ENCODE assay signal across 21 cellular contexts in genomic region chr1:43304771-43305300, GRCh38. TPM values are rescaled to one million over a fixed set of nuclear protein-coding genes. Genes with fewer than 3 reads are reported as not detected.
"Had no signal": no experiment of that assay in that cellular context is flagged by ENCODE, and none has a peak within 500 bp of the region (broad histone marks: within the 10 kb centered on the region; RNA-seq: fewer than 3 reads in every experiment).

No MANE protein-coding gene starts in this region.

- H3K4me3 Mint-ChIP-seq: activated B cell treated with CpG ODN at 0.5 μM for 24 hours; activated CD4-positive, alpha-beta T cell treated with anti-CD3 and anti-CD28 coated beads, Interleukin-2, amount 10 ng/mL, durations not matched to agents 24 days and 14 days; activated naive CD8-positive, alpha-beta T cell treated with anti-CD3 and anti-CD28 coated beads, Interleukin-2, amount 10 ng/mL, durations not matched to agents 7 days and 5 days; effector memory CD8-positive, alpha-beta T cell had no signal

- H3K4me3 ChIP-seq: right lobe of liver, transverse colon had no signal

- H3K27ac Mint-ChIP-seq: activated B cell treated with CpG ODN at 0.5 μM for 24 hours; activated CD4-positive, alpha-beta T cell treated with anti-CD3 and anti-CD28 coated beads, Interleukin-2, amount 10 ng/mL, durations not matched to agents 24 days and 14 days; activated naive CD8-positive, alpha-beta T cell treated with anti-CD3 and anti-CD28 coated beads, Interleukin-2, amount 10 ng/mL, durations not matched to agents 7 days and 5 days; effector memory CD8-positive, alpha-beta T cell had no signal

- H3K27ac ChIP-seq: psoas muscle, right lobe of liver had no signal

- H3K36me3 ChIP-seq: gastroesophageal sphincter, right lobe of liver, transverse colon had no signal

- H3K27me3 Mint-ChIP-seq: activated CD4-positive, alpha-beta T cell treated with anti-CD3 and anti-CD28 coated beads, Interleukin-2, amount 10 ng/mL, durations not matched to agents 24 days and 14 days; activated naive CD8-positive, alpha-beta T cell treated with anti-CD3 and anti-CD28 coated beads, Interleukin-2, amount 10 ng/mL, durations not matched to agents 7 days and 5 days had no signal

- DNase-seq: activated B cell treated with CpG ODN at 0.5 μM for 24 hours; activated CD4-positive, alpha-beta T cell treated with anti-CD3 and anti-CD28 coated beads, Interleukin-2, amount 10 ng/mL, durations not matched to agents 24 days and 14 days; activated naive CD4-positive, alpha-beta T cell; activated naive CD8-positive, alpha-beta T cell treated with anti-CD3 and anti-CD28 coated beads, Interleukin-2, amount 10 ng/mL, durations not matched to agents 7 days and 5 days; anterior cingulate cortex; effector memory CD8-positive, alpha-beta T cell; nephron progenitor cell; psoas muscle; stimulated activated CD4-positive, alpha-beta T cell treated with anti-CD3 and anti-CD28 coated beads, Interleukin-1b, Interleukin-23, amount 100 ng/mL, for 48 hours; SW 1271 had no signal

- ATAC-seq: effector memory CD8-positive, alpha-beta T cell; gastroesophageal sphincter; psoas muscle had no signal

- H3K9me3 ChIP-seq: gastroesophageal sphincter, psoas muscle, right lobe of liver, transverse colon had no signal

- H3K36me3 Mint-ChIP-seq: activated naive CD8-positive, alpha-beta T cell treated with anti-CD3 and anti-CD28 coated beads, Interleukin-2, amount 10 ng/mL, durations not matched to agents 7 days and 5 days had no signal

- H3K27me3 ChIP-seq: gastroesophageal sphincter, right lobe of liver, transverse colon had no signal

- H3K9me3 Mint-ChIP-seq: activated B cell treated with CpG ODN at 0.5 μM for 24 hours; activated CD4-positive, alpha-beta T cell treated with anti-CD3 and anti-CD28 coated beads, Interleukin-2, amount 10 ng/mL, durations not matched to agents 24 days and 14 days; activated naive CD8-positive, alpha-beta T cell treated with anti-CD3 and anti-CD28 coated beads, Interleukin-2, amount 10 ng/mL, durations not matched to agents 7 days and 5 days; effector memory CD8-positive, alpha-beta T cell; nephron progenitor cell had no signal

- H3K4me1 Mint-ChIP-seq: activated B cell treated with CpG ODN at 0.5 μM for 24 hours had no signal

RNA-seq across cellular contexts. Expression of gene TIE1, which starts 4.1 kb away (rescaled TPM):
- total RNA-seq: activated B cell treated with CpG ODN at 0.5 μM for 24 hours had no signal

RNA-seq across cellular contexts. Expression of gene C1orf210, which starts 19.5 kb away (rescaled TPM):
- total RNA-seq: activated B cell treated with CpG ODN at 0.5 μM for 24 hours; activated CD4-positive, alpha-beta T cell treated with anti-CD3 and anti-CD28 coated beads, Interleukin-2, amount 10 ng/mL, durations not matched to agents 24 days and 14 days; activated CD8-positive, alpha-beta memory T cell treated with anti-CD3 and anti-CD28 coated beads for 36 hours; activated naive CD8-positive, alpha-beta T cell treated with anti-CD3 and anti-CD28 coated beads, Interleukin-2, amount 10 ng/mL, durations not matched to agents 7 days and 5 days; cerebellum; dermis blood vessel endothelial cell; omental fat pad; psoas muscle; SK-MEL-5; T-helper 2 cell treated with Interferon-gamma antibody and Interleukin-4, amounts not matched to agents 100 ng/mL and 5 ng/mL, for 36 hours had no signal

RNA-seq across cellular contexts. Expression of gene MPL, which starts 32.8 kb away (rescaled TPM):
- total RNA-seq: activated B cell treated with CpG ODN at 0.5 μM for 24 hours; activated CD4-positive, alpha-beta T cell treated with anti-CD3 and anti-CD28 coated beads, Interleukin-2, amount 10 ng/mL, durations not matched to agents 24 days and 14 days; activated CD8-positive, alpha-beta memory T cell treated with anti-CD3 and anti-CD28 coated beads for 36 hours; activated naive CD8-positive, alpha-beta T cell treated with anti-CD3 and anti-CD28 coated beads, Interleukin-2, amount 10 ng/mL, durations not matched to agents 7 days and 5 days; cerebellum; dermis blood vessel endothelial cell; epithelial cell of proximal tubule; kidney epithelial cell; SK-MEL-5; T-helper 2 cell treated with Interferon-gamma antibody and Interleukin-4, amounts not matched to agents 100 ng/mL and 5 ng/mL, for 36 hours had no signal

RNA-seq across cellular contexts. Expression of gene TMEM125, which starts 35.1 kb away (rescaled TPM):
- total RNA-seq: activated B cell treated with CpG ODN at 0.5 μM for 24 hours; activated CD4-positive, alpha-beta T cell treated with anti-CD3 and anti-CD28 coated beads, Interleukin-2, amount 10 ng/mL, durations not matched to agents 24 days and 14 days; activated CD8-positive, alpha-beta memory T cell treated with anti-CD3 and anti-CD28 coated beads for 36 hours; activated naive CD8-positive, alpha-beta T cell treated with anti-CD3 and anti-CD28 coated beads, Interleukin-2, amount 10 ng/mL, durations not matched to agents 7 days and 5 days; dermis blood vessel endothelial cell; psoas muscle; SK-MEL-5; T-helper 2 cell treated with Interferon-gamma antibody and Interleukin-4, amounts not matched to agents 100 ng/mL and 5 ng/mL, for 36 hours had no signal
- polyA plus RNA-seq: psoas muscle had no signal
